ENCODE assay signal across 23 cellular contexts in the genomic region with DNA sequence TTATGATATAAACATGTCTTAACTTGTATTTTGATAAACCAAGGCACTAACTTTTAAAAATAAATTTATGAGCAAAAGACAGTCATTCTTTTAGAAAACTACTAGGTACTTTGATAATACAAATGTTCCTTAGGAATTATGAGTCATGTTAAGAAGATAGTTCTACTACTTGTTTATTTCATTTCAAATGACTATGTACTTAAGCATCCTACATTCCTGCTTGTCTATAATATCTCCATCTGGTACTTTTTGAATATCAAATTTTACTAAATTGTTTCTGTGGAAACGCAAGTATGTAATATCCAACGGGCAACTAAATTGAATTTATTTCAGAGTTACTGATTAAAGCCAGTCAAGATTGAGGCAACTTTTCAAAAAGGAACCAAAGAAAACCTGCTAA.
DNase-seq lines count a peak whose midpoint lies in the region; ATAC-seq and TF ChIP-seq lines count a peak whose summit lies in the region.
"Had no signal": no experiment of that assay in that cellular context is flagged by ENCODE, and none has a peak within 500 bp of the region (broad histone marks: within the 10 kb centered on the region; RNA-seq: fewer than 3 reads in every experiment).

No MANE protein-coding gene starts in this region.

- no peak overlapping the region for H2BK120ac ChIP-seq in IMR-90 (ENCODE audit: low read depth, low read length)

- H2BK15ac ChIP-seq in IMR-90 (ENCODE audit: low read depth, low read length): no peak overlapping the region

- no peak overlapping the region for H3K27ac ChIP-seq in IMR-90 (ENCODE audit: insufficient read depth, low read length)
- H3K27ac ChIP-seq: ovary, uterus, VCaP had no signal

- no peak overlapping the region for H2AFZ ChIP-seq in IMR-90 (replicated peaks; ENCODE audit: low read length, poor library complexity)

- peak overlapping the region; percentile 67 for H3K4me2 ChIP-seq in IMR-90 (ENCODE audit: low read depth, low read length)

- H3K4me3 Mint-ChIP-seq in activated CD8-positive, alpha-beta T cell treated with anti-CD3 and anti-CD28 coated beads for 36 hours: no peak overlapping the region
- H3K4me3 Mint-ChIP-seq in activated CD8-positive, alpha-beta T cell treated with anti-CD3 and anti-CD28 coated beads, Interleukin-2, amount 10 ng/mL, durations not matched to agents 7 days and 5 days: no peak overlapping the region
- H3K4me3 Mint-ChIP-seq in chondrocyte (ENCODE audit: unreplicated experiment): no peak overlapping the region
- H3K4me3 Mint-ChIP-seq in osteocyte (ENCODE audit: unreplicated experiment): no peak overlapping the region
- no peak overlapping the region for H3K4me3 Mint-ChIP-seq in CD14-positive monocyte
- H3K4me3 Mint-ChIP-seq: activated CD4-positive, alpha-beta memory T cell treated with anti-CD3 and anti-CD28 coated beads, Interleukin-2, amount 10 ng/mL, durations not matched to agents 7 days and 5 days; activated T-helper 1 cell treated with anti-CD3 and anti-CD28 coated beads, Interleukin-12 subunit alpha, Interleukin-12 subunit beta, Interleukin-2, Interleukin-4 antibody, amounts not matched to agents 30 ng/mL and 10 ng/mL and 1 ng/mL, durations not matched to agents 14 hours and 24 hours and 36 hours; H9; T-helper 1 cell treated with Interleukin-12 subunit alpha and Interleukin-12 subunit beta and Interleukin-4 antibody, amounts not matched to agents 30 μg/mL and 1 μg/mL, for 36 hours had no signal

- TF ChIP-seq RAD21 in IMR-90 (IDR thresholded peaks at IDR 0.05; ENCODE audit: low read length): no peak

- H2BK20ac ChIP-seq in IMR-90 (ENCODE audit: low read depth, low read length): no peak overlapping the region

- H3K9ac ChIP-seq in IMR-90 (ENCODE audit: low read depth, low read length): no peak overlapping the region

- no peak overlapping the region for H4K5ac ChIP-seq in IMR-90 (ENCODE audit: low read depth, low read length)

- no peaks in the 10 kb centered on the region for H3K27me3 Mint-ChIP-seq in activated CD8-positive, alpha-beta T cell treated with anti-CD3 and anti-CD28 coated beads for 36 hours
- H3K27me3 Mint-ChIP-seq in activated CD8-positive, alpha-beta T cell treated with anti-CD3 and anti-CD28 coated beads, Interleukin-2, amount 10 ng/mL, durations not matched to agents 7 days and 5 days (ENCODE audit: low read depth): no peaks in the 10 kb centered on the region
- H3K27me3 Mint-ChIP-seq in chondrocyte (ENCODE audit: low read depth) (no peaks in the 10 kb centered on the region), osteocyte (ENCODE audit: unreplicated experiment) (no peaks in the 10 kb centered on the region), CD14-positive monocyte (ENCODE audit: low read depth in 3 of 3) (peaks cover 0 to 3% (median 0%) of the 10 kb centered on the region in 3 donors)
- H3K27me3 Mint-ChIP-seq: activated CD4-positive, alpha-beta memory T cell treated with anti-CD3 and anti-CD28 coated beads, Interleukin-2, amount 10 ng/mL, durations not matched to agents 7 days and 5 days had no signal

- no peaks in the 10 kb centered on the region for H3K9me3 ChIP-seq in IMR-90 (ENCODE audit: control insufficient read depth, insufficient read depth, low read length)
- H3K9me3 ChIP-seq: ovary, uterus had no signal

- H3K79me1 ChIP-seq in IMR-90 (ENCODE audit: low read depth in 1 of 2, low read length in 2 of 2): peaks cover 32 to 78% of the 10 kb centered on the region in 2 experiments

- peaks cover 41% of the 10 kb centered on the region for H3K4me1 Mint-ChIP-seq in activated CD8-positive, alpha-beta T cell treated with anti-CD3 and anti-CD28 coated beads for 36 hours (ENCODE audit: low read depth)
- peaks cover 12% of the 10 kb centered on the region for H3K4me1 Mint-ChIP-seq in activated CD8-positive, alpha-beta T cell treated with anti-CD3 and anti-CD28 coated beads, Interleukin-2, amount 10 ng/mL, durations not matched to agents 7 days and 5 days (ENCODE audit: low read depth)
- H3K4me1 Mint-ChIP-seq in chondrocyte (ENCODE audit: low read depth) (peaks cover 40% of the 10 kb centered on the region), osteocyte (ENCODE audit: unreplicated experiment) (peaks cover 30% of the 10 kb centered on the region), CD14-positive monocyte (no peaks in the 10 kb centered on the region)
- H3K4me1 Mint-ChIP-seq: activated CD4-positive, alpha-beta memory T cell treated with anti-CD3 and anti-CD28 coated beads, Interleukin-2, amount 10 ng/mL, durations not matched to agents 7 days and 5 days had no signal

- TF ChIP-seq CTCF in activated CD8-positive, alpha-beta T cell treated with anti-CD3 and anti-CD28 coated beads for 36 hours (IDR thresholded peaks at IDR 0.05): no peak
- TF ChIP-seq CTCF in IMR-90 (conservative IDR thresholded peaks at IDR 0.05; ENCODE audit: low read depth, low read length): no peak
- TF ChIP-seq CTCF in chondrocyte (IDR thresholded peaks at IDR 0.05): no peak
- no peak for TF ChIP-seq CTCF in osteocyte (IDR thresholded peaks at IDR 0.05)
- no peak for TF ChIP-seq CTCF in CD14-positive monocyte (IDR thresholded peaks at IDR 0.05)

- H3K4me3 ChIP-seq in IMR-90 (ENCODE audit: insufficient read depth, low read depth, low read length): no peak overlapping the region
- H3K4me3 ChIP-seq: ovary, uterus had no signal

- CTCF ChIA-PET in activated CD8-positive, alpha-beta T cell treated with anti-CD3 and anti-CD28 coated beads for 36 hours (lab: Charles Lee): interaction anchor here (0.9 to 1.3 kb wide), 2 partner anchors 19 to 23 kb away, joined by 3 to 4 read pairs; no protein-coding TSS in a partner anchor
- CTCF ChIA-PET in activated CD8-positive, alpha-beta T cell treated with anti-CD3 and anti-CD28 coated beads, Interleukin-2, amount 10 ng/mL, durations not matched to agents 7 days and 5 days (lab: Charles Lee): no interaction called here
- CTCF ChIA-PET in IMR-90 (lab: Yijun Ruan, JAX): interaction anchor here (1.1 kb wide), 1 partner anchor 152 kb away, joined by 3 read pairs; no protein-coding TSS in a partner anchor

- H3K9me1 ChIP-seq in IMR-90 (ENCODE audit: insufficient read depth, low read length): peaks cover 23% of the 10 kb centered on the region

- H4K8ac ChIP-seq in IMR-90 (ENCODE audit: low read depth in 2 of 2, low read length in 2 of 2): peak overlapping the region; percentile 10 to 61; a peak in 1 of 4 replicates

- no peak overlapping the region for H3K23ac ChIP-seq in IMR-90 (ENCODE audit: low read depth, low read length)

- H3K36me3 Mint-ChIP-seq in activated CD8-positive, alpha-beta T cell treated with anti-CD3 and anti-CD28 coated beads for 36 hours (ENCODE audit: low read depth): peaks cover 23% of the 10 kb centered on the region
- peaks cover 15% of the 10 kb centered on the region for H3K36me3 Mint-ChIP-seq in activated CD8-positive, alpha-beta T cell treated with anti-CD3 and anti-CD28 coated beads, Interleukin-2, amount 10 ng/mL, durations not matched to agents 7 days and 5 days (ENCODE audit: low read depth)
- H3K36me3 Mint-ChIP-seq in chondrocyte (ENCODE audit: low read depth) (no peaks in the 10 kb centered on the region), osteocyte (ENCODE audit: unreplicated experiment) (peaks cover 4% of the 10 kb centered on the region), CD14-positive monocyte (no peaks in the 10 kb centered on the region)

- no peak overlapping the region for H3K4ac ChIP-seq in IMR-90 (ENCODE audit: low read depth, low read length)

- H3K14ac ChIP-seq in IMR-90 (replicated peaks; ENCODE audit: low read depth, low read length): no peak overlapping the region

- in situ Hi-C loops in IMR-90 (cut with MboI; ENCODE audit: low sequenced_read_pairs): no loop called here

- no peak overlapping the region; the same call in 1 of the 2 replicates for H4K91ac ChIP-seq in IMR-90 (ENCODE audit: insufficient read depth, low read depth, low read length)

- no peaks in the 10 kb centered on the region for H3K9me3 Mint-ChIP-seq in activated CD8-positive, alpha-beta T cell treated with anti-CD3 and anti-CD28 coated beads for 36 hours
- no peaks in the 10 kb centered on the region for H3K9me3 Mint-ChIP-seq in activated CD8-positive, alpha-beta T cell treated with anti-CD3 and anti-CD28 coated beads, Interleukin-2, amount 10 ng/mL, durations not matched to agents 7 days and 5 days (ENCODE audit: insufficient read depth)
- H3K9me3 Mint-ChIP-seq in chondrocyte (ENCODE audit: low read depth): no peaks in the 10 kb centered on the region
- no peaks in the 10 kb centered on the region for H3K9me3 Mint-ChIP-seq in osteocyte (ENCODE audit: unreplicated experiment)
- H3K9me3 Mint-ChIP-seq in CD14-positive monocyte: no peaks in the 10 kb centered on the region
- H3K9me3 Mint-ChIP-seq: H9; T-helper 1 cell treated with Interleukin-12 subunit alpha and Interleukin-12 subunit beta and Interleukin-4 antibody, amounts not matched to agents 30 μg/mL and 1 μg/mL, for 36 hours had no signal

- no peak overlapping the region for H2AK5ac ChIP-seq in IMR-90 (ENCODE audit: low read depth, low read length)

- no peak overlapping the region; the same call in 1 of the 2 replicates for H3K18ac ChIP-seq in IMR-90 (ENCODE audit: low read depth, low read length)

- H3K36me3 ChIP-seq in IMR-90 (ENCODE audit: control insufficient read depth, insufficient read depth, low read length): no peaks in the 10 kb centered on the region
- H3K36me3 ChIP-seq: ovary, uterus had no signal

- H3K27ac Mint-ChIP-seq in activated CD8-positive, alpha-beta T cell treated with anti-CD3 and anti-CD28 coated beads for 36 hours: peak overlapping the region; percentile 60
- H3K27ac Mint-ChIP-seq in activated CD8-positive, alpha-beta T cell treated with anti-CD3 and anti-CD28 coated beads, Interleukin-2, amount 10 ng/mL, durations not matched to agents 7 days and 5 days: no peak overlapping the region
- H3K27ac Mint-ChIP-seq in chondrocyte (ENCODE audit: unreplicated experiment): peak overlapping the region; percentile 13
- peak overlapping the region; percentile 43 for H3K27ac Mint-ChIP-seq in osteocyte (ENCODE audit: unreplicated experiment)
- no peak overlapping the region for H3K27ac Mint-ChIP-seq in CD14-positive monocyte
- H3K27ac Mint-ChIP-seq: activated CD4-positive, alpha-beta memory T cell treated with anti-CD3 and anti-CD28 coated beads, Interleukin-2, amount 10 ng/mL, durations not matched to agents 7 days and 5 days; T-helper 1 cell treated with Interleukin-12 subunit alpha and Interleukin-12 subunit beta and Interleukin-4 antibody, amounts not matched to agents 30 μg/mL and 1 μg/mL, for 36 hours had no signal

- no peak for DNase-seq in activated CD8-positive, alpha-beta T cell treated with anti-CD3 and anti-CD28 coated beads for 36 hours
- no peak for DNase-seq in activated CD8-positive, alpha-beta T cell treated with anti-CD3 and anti-CD28 coated beads, Interleukin-2, amount 10 ng/mL, durations not matched to agents 7 days and 5 days
- DNase-seq in IMR-90 (peak; percentile 76), chondrocyte (ENCODE audit: low spot score) (no peak), osteocyte (ENCODE audit: extremely low spot score, unreplicated experiment) (no peak), NCI-H1092 treated with DMSO at 0.1 percent for 48 hours (lab: John Stamatoyannopoulos, UW) (no peak), CD14-positive monocyte (ENCODE audit: low spot score) (no peak)
- DNase-seq: activated CD4-positive, alpha-beta memory T cell treated with anti-CD3 and anti-CD28 coated beads, Interleukin-2, amount 10 ng/mL, durations not matched to agents 7 days and 5 days; anterior cingulate cortex; cerebellar nuclear complex; H9; MM.1S; NCI-H774; ovary; SIG-M5; stimulated activated CD4-positive, alpha-beta T cell treated with anti-CD3 and anti-CD28 coated beads, Interleukin-4, amount 100 ng/mL, for 24 hours; substantia nigra; uterus had no signal

- no peaks in the 10 kb centered on the region for H3K27me3 ChIP-seq in IMR-90 (ENCODE audit: control insufficient read depth, insufficient read depth, low read length)
- H3K27me3 ChIP-seq: ovary, uterus had no signal

- BruUV-seq in IMR-90 (replicated peaks; lab: Mats Ljungman, UMichigan): no TSS peak

- peak overlapping the region; percentile 88 for H2BK5ac ChIP-seq in IMR-90 (ENCODE audit: low read depth, low read length, poor library complexity, severe bottlenecking)

- no peak overlapping the region for H2AK9ac ChIP-seq in IMR-90 (replicated peaks; ENCODE audit: low read depth, low read length, poor library complexity)

- intact Hi-C loops in activated CD8-positive, alpha-beta T cell treated with anti-CD3 and anti-CD28 coated beads for 36 hours (cut with micrococcal nuclease): no loop called here
- intact Hi-C loops in IMR-90 (cut with micrococcal nuclease) (no loop called here), CD14-positive monocyte (cut with micrococcal nuclease) (no loop called here)

- peaks cover 11% of the 10 kb centered on the region for H3K4me1 ChIP-seq in IMR-90 (ENCODE audit: control insufficient read depth, insufficient read depth, low read length)
- H3K4me1 ChIP-seq: uterus had no signal

- ATAC-seq in activated CD8-positive, alpha-beta T cell treated with anti-CD3 and anti-CD28 coated beads for 36 hours: no peak
- ATAC-seq in activated CD8-positive, alpha-beta T cell treated with anti-CD3 and anti-CD28 coated beads, Interleukin-2, amount 10 ng/mL, durations not matched to agents 7 days and 5 days: no peak
- ATAC-seq in IMR-90 (ENCODE audit: low read depth): peak; percentile 77
- ATAC-seq in HG02938 (IDR thresholded peaks at IDR 0.05; ENCODE audit: unreplicated experiment): no peak
- ATAC-seq: HepG2 had no signal

- dilution Hi-C loops in IMR-90 (cut with HindIII; ENCODE audit: low sequenced_read_pairs, unreplicated experiment): no loop called here

- H3K56ac ChIP-seq in IMR-90 (ENCODE audit: extremely low read depth, insufficient read depth, low read length): 0 out of 2 replicates have a peak overlapping the region, but pooled peaks have one; percentile 38

- peaks cover 13% of the 10 kb centered on the region; the same call in 1 of the 2 replicates for H4K20me1 ChIP-seq in IMR-90 (ENCODE audit: insufficient read depth, low read length)

- no peak for TF ChIP-seq POLR2A in IMR-90 (IDR thresholded peaks at IDR 0.05; ENCODE audit: low read depth, low read length)

- POLR2A ChIA-PET in activated CD8-positive, alpha-beta T cell treated with anti-CD3 and anti-CD28 coated beads for 36 hours (lab: Charles Lee): no interaction called here
- POLR2A ChIA-PET in activated CD8-positive, alpha-beta T cell treated with anti-CD3 and anti-CD28 coated beads, Interleukin-2, amount 10 ng/mL, durations not matched to agents 7 days and 5 days (lab: Charles Lee): no interaction called here
- POLR2A ChIA-PET in IMR-90 (lab: Charles Lee; ENCODE audit: unreplicated experiment): interaction anchor here (0.7 kb wide), 1 partner anchor 64 kb away, joined by 4 read pairs; no protein-coding TSS in a partner anchor

- WGBS in IMR-90 (ENCODE audit: extremely low coverage in 2 of 2, insufficient read length in 1 of 2), 2 experiments: no CpG with 5 or more reads among the region's 2 CpGs

Comparison
In these comparisons a context has a peak if more than half of its experiments do, and no peak if none do; other contexts are left out.
1. H3K27ac Mint-ChIP-seq: peak in activated CD8-positive, alpha-beta T cell treated with anti-CD3 and anti-CD28 coated beads for 36 hours (single experiment), chondrocyte (single experiment) and osteocyte (single experiment); none in activated CD8-positive, alpha-beta T cell treated with anti-CD3 and anti-CD28 coated beads, Interleukin-2, amount 10 ng/mL, durations not matched to agents 7 days and 5 days (single experiment) and CD14-positive monocyte (0 of 7).